In genomic region chr1:245881767-245882391, GRCh38 we compare ENCODE assay signal across 13 cellular contexts.
"Had no signal": no experiment of that assay in that cellular context is flagged by ENCODE, and none has a peak within 500 bp of the region (broad histone marks: within the 10 kb centered on the region; RNA-seq: fewer than 3 reads in every experiment).

No MANE protein-coding gene starts in this region.

- H3K36me3 ChIP-seq: neutrophil had no signal

- H3K27ac ChIP-seq: gastroesophageal sphincter, neutrophil, skin epidermis, tibial nerve had no signal

- H3K27me3 ChIP-seq: gastroesophageal sphincter, neutrophil, tibial nerve had no signal

- ATAC-seq: activated naive CD4-positive, alpha-beta T cell treated with anti-CD3 and anti-CD28 coated beads, Interleukin-2, amount 50 U/mL, for 72 hours; gastroesophageal sphincter had no signal

- H3K4me1 ChIP-seq: gastroesophageal sphincter, tibial nerve had no signal

- H3K4me1 Mint-ChIP-seq: naive B cell had no signal

- H3K4me3 Mint-ChIP-seq: naive B cell had no signal

- DNase-seq: activated CD4-positive, alpha-beta T cell treated with anti-CD3 and anti-CD28 coated beads, Interleukin-2, amount 50 U/mL, for 4 hours; activated CD4-positive, CD25-positive, alpha-beta regulatory T cell treated with anti-CD3 and anti-CD28 coated beads, Interleukin-2, amount 50 U/mL, for 72 hours; activated T-cell treated with anti-CD3 and anti-CD28 coated beads, Interleukin-2, amount 50 U/mL, for 1 hour; anterior cingulate cortex; effector CD4-positive, alpha-beta T cell; midbrain; naive B cell; posterior cingulate gyrus had no signal

- H3K27me3 Mint-ChIP-seq: naive B cell had no signal

- H3K4me3 ChIP-seq: gastroesophageal sphincter, skin epidermis, tibial nerve had no signal

- H3K9me3 ChIP-seq: gastroesophageal sphincter, neutrophil had no signal

- H3K27ac Mint-ChIP-seq: activated naive CD4-positive, alpha-beta T cell treated with anti-CD3 and anti-CD28 coated beads, Interleukin-2, amount 50 U/mL, for 72 hours; naive B cell had no signal
